ENCODE assay signal across 8 cellular contexts in the genomic region with DNA sequence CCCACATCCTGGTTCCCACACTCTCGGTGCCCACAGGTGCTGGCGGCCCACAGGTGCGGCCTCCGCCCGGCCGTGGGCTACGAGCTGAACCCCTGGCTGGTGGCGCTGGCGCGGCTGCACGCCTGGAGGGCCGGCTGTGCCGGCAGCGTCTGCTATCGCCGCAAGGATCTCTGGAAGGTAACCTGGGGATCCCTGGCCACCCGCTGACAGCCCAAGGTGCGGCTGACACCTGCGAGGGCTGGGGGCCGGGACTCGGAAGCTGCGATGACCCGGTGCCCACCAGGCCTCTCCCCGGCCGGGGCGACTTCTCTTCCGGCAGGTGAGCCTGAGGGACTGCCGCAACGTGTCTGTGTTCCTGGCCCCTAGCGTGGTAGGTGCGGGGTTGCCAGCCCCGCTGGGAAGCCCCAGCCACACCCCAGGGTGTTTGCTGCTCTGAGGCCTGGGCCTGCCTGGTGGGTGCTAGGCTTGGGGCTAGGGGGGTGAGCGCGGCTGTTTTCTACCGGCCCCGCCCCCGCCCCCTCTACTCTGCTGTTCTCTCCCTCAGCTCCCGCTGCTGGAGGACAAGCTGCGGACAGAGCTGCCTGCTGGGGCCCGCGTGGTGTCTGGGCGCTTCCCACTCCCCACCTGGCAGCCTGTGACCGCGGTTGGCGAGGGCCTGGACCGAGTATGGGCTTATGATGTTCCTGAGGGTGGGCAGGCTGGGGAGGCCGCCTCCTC. TPM values are rescaled to one million over a fixed set of nuclear protein-coding genes. Genes with fewer than 3 reads are reported as not detected.
DNase-seq lines count a peak whose midpoint lies in the region; ATAC-seq and TF ChIP-seq lines count a peak whose summit lies in the region.

No MANE protein-coding gene starts in this region.

- peak overlapping the region; percentile 100 for H3K27ac ChIP-seq in C4-2B
- no peak overlapping the region; the same call in 1 of the 2 replicates for H3K27ac ChIP-seq in MM.1S (ENCODE audit: low read length)
- peak overlapping the region; percentile 84 for H3K27ac ChIP-seq in colonic mucosa

- no peaks in the 10 kb centered on the region for H4K20me1 ChIP-seq in MM.1S (ENCODE audit: insufficient read depth, low read length)

- H3K27me3 ChIP-seq in MM.1S (replicated peaks; ENCODE audit: insufficient read depth, low read length): peaks cover 18% of the 10 kb centered on the region
- no peaks in the 10 kb centered on the region for H3K27me3 ChIP-seq in colonic mucosa
- no peaks in the 10 kb centered on the region for H3K27me3 ChIP-seq in neuron (ENCODE audit: insufficient read depth, low read length)

- DNase-seq in MM.1S (no peak), colonic mucosa (no peak), amniotic stem cell (lab: John Stamatoyannopoulos, UW) (no peak)
- DNase-seq in activated CD4-positive, alpha-beta T cell treated with anti-CD3 and anti-CD28 coated beads for 4 hours: no peak

- H2AFZ ChIP-seq in MM.1S (ENCODE audit: low read length) (no peak overlapping the region), neuron (ENCODE audit: low read depth, low read length) (no peak overlapping the region)

- peaks cover 9% of the 10 kb centered on the region for H3K4me1 ChIP-seq in MM.1S (ENCODE audit: low read length)
- peaks cover 19% of the 10 kb centered on the region for H3K4me1 ChIP-seq in colonic mucosa
- peaks cover 43% of the 10 kb centered on the region for H3K4me1 ChIP-seq in neuron (ENCODE audit: insufficient read depth, low read length)

- H3K9me2 ChIP-seq in MM.1S (replicated peaks; ENCODE audit: insufficient read depth, low read length): no peaks in the 10 kb centered on the region

- H3K9me3 ChIP-seq in MM.1S (replicated peaks; ENCODE audit: insufficient read depth, low read length): no peaks in the 10 kb centered on the region
- no peaks in the 10 kb centered on the region for H3K9me3 ChIP-seq in colonic mucosa
- no peaks in the 10 kb centered on the region for H3K9me3 ChIP-seq in neuron (ENCODE audit: low read length)

- intact Hi-C loops in colonic mucosa (cut with DNase I): no loop called here

- H3K4me3 ChIP-seq in MM.1S (ENCODE audit: low read length) (peak overlapping the region; percentile 42), colonic mucosa (peak overlapping the region; percentile 72), neuron (ENCODE audit: low read length) (peak overlapping the region; percentile 80)

- no peaks in the 10 kb centered on the region for H3K36me3 ChIP-seq in MM.1S (replicated peaks; ENCODE audit: insufficient read depth, low read length)
- no peaks in the 10 kb centered on the region for H3K36me3 ChIP-seq in colonic mucosa
- H3K36me3 ChIP-seq in neuron (ENCODE audit: insufficient read depth, low read length): peaks cover 11% of the 10 kb centered on the region

- H3K4me2 ChIP-seq in MM.1S (ENCODE audit: low read depth, low read length): peak overlapping the region; percentile 61

- peaks cover 17% of the 10 kb centered on the region; the same call in 1 of the 2 replicates for H3F3A ChIP-seq in MM.1S (ENCODE audit: insufficient read depth, low read length)

- ATAC-seq in GM21360 (IDR thresholded peaks at IDR 0.05; ENCODE audit: unreplicated experiment) (no peak), HG03521 (IDR thresholded peaks at IDR 0.05; ENCODE audit: unreplicated experiment) (no peak)

- peaks cover 9% of the 10 kb centered on the region; the same call in 1 of the 2 replicates for H3K79me2 ChIP-seq in MM.1S (ENCODE audit: low read length)

- H3K9ac ChIP-seq in MM.1S (ENCODE audit: low read length) (no peak overlapping the region), colonic mucosa (ENCODE audit: low read depth in 2 of 2, low read length in 2 of 2) (no peak overlapping the region)

- TF ChIP-seq CTCF in C4-2B (conservative IDR thresholded peaks at IDR 0.05) (no peak), MM.1S (IDR thresholded peaks at IDR 0.05; ENCODE audit: low read length) (no peak), colonic mucosa (IDR thresholded peaks at IDR 0.05) (no peak)

RNA-seq across cellular contexts. Expression of gene ANTKMT, which starts 1.0 kb away (rescaled TPM):
- total RNA-seq in colonic mucosa: 10 to 100 TPM; 42.1 to 83.1 TPM

RNA-seq across cellular contexts. Expression of gene CCDC78, which starts 4.3 kb away (rescaled TPM):
- total RNA-seq in colonic mucosa: 1 to 10 TPM in 1 of 2 donors, under 1 TPM in 1; 0.37 to 3.7 TPM

RNA-seq across cellular contexts. Expression of gene HAGHL, which starts 5.0 kb away (rescaled TPM):
- 10 to 100 TPM in 1 of 2 donors, 1 to 10 TPM in 1; 2.6 to 13.0 TPM for total RNA-seq in colonic mucosa

RNA-seq across cellular contexts. Expression of gene METRN, which starts 7.0 kb away (rescaled TPM):
- 10 to 100 TPM; 23.3 to 50.0 TPM for total RNA-seq in colonic mucosa

RNA-seq across cellular contexts. Expression of gene FBXL16, which starts 16.3 kb away (rescaled TPM):
- total RNA-seq in colonic mucosa: 1 to 10 TPM; 2.0 to 2.2 TPM
